Comparison of ENCODE assay signal across 14 cellular contexts in the genomic region with DNA sequence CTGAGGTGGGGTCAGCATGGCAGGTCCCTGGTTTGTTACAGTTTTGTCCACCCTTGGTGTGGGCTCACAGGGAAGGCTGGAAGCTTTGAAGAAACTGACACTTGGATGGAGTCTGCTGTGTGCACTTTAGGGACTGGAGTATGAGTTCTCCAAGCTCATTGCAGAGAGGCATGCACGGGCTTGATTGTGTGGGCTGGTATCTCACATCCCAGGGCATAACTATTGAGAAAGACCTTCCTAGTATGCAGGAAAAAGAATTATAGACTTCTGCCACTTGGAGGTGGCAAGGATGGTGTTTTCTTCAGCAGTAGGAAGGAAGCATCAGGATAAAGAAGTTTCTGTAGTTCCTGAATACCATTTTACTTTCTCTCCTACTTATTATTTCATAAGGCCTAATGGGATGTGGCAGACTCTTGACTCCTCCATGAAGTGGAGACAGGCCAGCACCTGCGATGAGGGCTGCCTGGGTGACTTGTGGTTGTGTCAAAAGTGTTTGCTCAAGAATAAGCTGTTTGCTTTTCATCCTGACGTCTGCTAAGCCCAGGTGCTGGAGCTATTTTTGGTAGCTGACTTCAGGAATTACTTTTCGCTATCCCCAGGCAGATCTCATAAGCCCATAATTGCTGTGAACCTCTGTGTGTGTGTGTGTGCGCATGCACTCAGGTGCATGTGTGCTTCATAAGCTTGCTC.
DNase-seq lines count a peak whose midpoint lies in the region; ATAC-seq and TF ChIP-seq lines count a peak whose summit lies in the region.
"Had no signal": no experiment of that assay in that cellular context is flagged by ENCODE, and none has a peak within 500 bp of the region (broad histone marks: within the 10 kb centered on the region; RNA-seq: fewer than 3 reads in every experiment).

No MANE protein-coding gene starts in this region.

- ATAC-seq in lower lobe of right lung (peak; percentile 92 to 98), GM21576 (IDR thresholded peaks at IDR 0.05; ENCODE audit: unreplicated experiment) (no peak)
- ATAC-seq: stimulated activated memory B cell treated with anti-CD40 and anti-IgM and Interleukin-4, amounts not matched to agents 10 μg/mL and 1 μg/mL and 100 μg/mL, for 72 hours had no signal

- H3K4me1 ChIP-seq in lower lobe of right lung = peaks cover 10% of the 10 kb centered on the region
- no peaks in the 10 kb centered on the region; the same call in 1 of the 2 replicates for H3K4me1 ChIP-seq in SJCRH30
- H3K4me1 ChIP-seq in colonic mucosa = no peaks in the 10 kb centered on the region

- H3K9ac ChIP-seq in colonic mucosa (ENCODE audit: low read depth in 2 of 2, low read length in 2 of 2) = no peak overlapping the region

- no peaks in the 10 kb centered on the region for H3K36me3 ChIP-seq in lower lobe of right lung
- no peaks in the 10 kb centered on the region for H3K36me3 ChIP-seq in SJCRH30
- H3K36me3 ChIP-seq in colonic mucosa = no peaks in the 10 kb centered on the region
- H3K36me3 ChIP-seq: cardiac muscle cell had no signal

- intact Hi-C loops in lower lobe of right lung (cut with DNase I) = no loop called here
- intact Hi-C loops in colonic mucosa (cut with DNase I) = loop anchor here (5.0 kb wide), 2 partner anchors 632 to 767 kb away; no protein-coding TSS in a partner anchor

- peak overlapping the region; percentile 59 for H3K27ac ChIP-seq in RWPE1
- H3K27ac ChIP-seq in lower lobe of right lung = peak overlapping the region; percentile 46
- no peak overlapping the region for H3K27ac ChIP-seq in SJCRH30
- no peak overlapping the region for H3K27ac ChIP-seq in colonic mucosa
- H3K27ac ChIP-seq: C4-2B, cardiac muscle cell had no signal

- no peak overlapping the region for H3K4me3 ChIP-seq in lower lobe of right lung
- H3K4me3 ChIP-seq in SJCRH30 = no peak overlapping the region
- H3K4me3 ChIP-seq in colonic mucosa = no peak overlapping the region
- H3K4me3 ChIP-seq: cardiac muscle cell had no signal

- CTCF ChIA-PET in RWPE1 (lab: Yijun Ruan, JAX) = interaction anchor here (0.6 to 2.2 kb wide), 5 partner anchors 40 to 769 kb away, joined by 3 to 10 read pairs (median 3); no protein-coding TSS in a partner anchor

- peak; percentile 100 for DNase-seq in DMS79 (lab: John Stamatoyannopoulos, UW)
- DNase-seq in NCI-H2081 treated with DMSO at 0.1 percent for 48 hours (lab: John Stamatoyannopoulos, UW) = peak; percentile 50
- peak; percentile 45 for DNase-seq in RWPE1 (ENCODE audit: low spot score)
- DNase-seq in lower lobe of right lung = peak; percentile 83
- no peak for DNase-seq in A172 (ENCODE audit: low spot score)
- DNase-seq in SJCRH30 = no peak
- DNase-seq in colonic mucosa = no peak
- DNase-seq: activated CD4-positive, alpha-beta T cell treated with anti-CD3 and anti-CD28 coated beads for 48 hours; GOT3; NK-92 treated with Interleukin-12 subunit alpha and Interleukin-12 subunit beta, amount 100 ng/mL, for 24 hours had no signal

- TF ChIP-seq CTCF in RWPE1 (conservative IDR thresholded peaks at IDR 0.05; ENCODE audit: low read depth) (no peak), lower lobe of right lung (IDR thresholded peaks at IDR 0.05) (no peak), colonic mucosa (IDR thresholded peaks at IDR 0.05) (no peak)

- POLR2A ChIA-PET in RWPE1 (lab: Yijun Ruan, JAX; ENCODE audit: low non-redundant PET) = no interaction called here

- H3K27me3 ChIP-seq in lower lobe of right lung (ENCODE audit: low read depth) (no peaks in the 10 kb centered on the region), SJCRH30 (no peaks in the 10 kb centered on the region), colonic mucosa (no peaks in the 10 kb centered on the region)
- H3K27me3 ChIP-seq: cardiac muscle cell had no signal

- no peaks in the 10 kb centered on the region for H3K9me3 ChIP-seq in lower lobe of right lung
- no peaks in the 10 kb centered on the region for H3K9me3 ChIP-seq in SJCRH30 (replicated peaks)
- H3K9me3 ChIP-seq in colonic mucosa = no peaks in the 10 kb centered on the region

Comparison
In these comparisons a context has a peak if more than half of its experiments do, and no peak if none do; other contexts are left out.
1. DNase-seq: peak in DMS79 (single experiment), NCI-H2081 treated with DMSO at 0.1 percent for 48 hours (single experiment), RWPE1 (single experiment) and lower lobe of right lung (single experiment); none in A172 (single experiment), SJCRH30 (0 of 2) and colonic mucosa (single experiment).
2. H3K27ac ChIP-seq: peak in RWPE1 (single experiment) and lower lobe of right lung (single experiment); none in SJCRH30 (single experiment) and colonic mucosa (single experiment).